In the genomic region with DNA sequence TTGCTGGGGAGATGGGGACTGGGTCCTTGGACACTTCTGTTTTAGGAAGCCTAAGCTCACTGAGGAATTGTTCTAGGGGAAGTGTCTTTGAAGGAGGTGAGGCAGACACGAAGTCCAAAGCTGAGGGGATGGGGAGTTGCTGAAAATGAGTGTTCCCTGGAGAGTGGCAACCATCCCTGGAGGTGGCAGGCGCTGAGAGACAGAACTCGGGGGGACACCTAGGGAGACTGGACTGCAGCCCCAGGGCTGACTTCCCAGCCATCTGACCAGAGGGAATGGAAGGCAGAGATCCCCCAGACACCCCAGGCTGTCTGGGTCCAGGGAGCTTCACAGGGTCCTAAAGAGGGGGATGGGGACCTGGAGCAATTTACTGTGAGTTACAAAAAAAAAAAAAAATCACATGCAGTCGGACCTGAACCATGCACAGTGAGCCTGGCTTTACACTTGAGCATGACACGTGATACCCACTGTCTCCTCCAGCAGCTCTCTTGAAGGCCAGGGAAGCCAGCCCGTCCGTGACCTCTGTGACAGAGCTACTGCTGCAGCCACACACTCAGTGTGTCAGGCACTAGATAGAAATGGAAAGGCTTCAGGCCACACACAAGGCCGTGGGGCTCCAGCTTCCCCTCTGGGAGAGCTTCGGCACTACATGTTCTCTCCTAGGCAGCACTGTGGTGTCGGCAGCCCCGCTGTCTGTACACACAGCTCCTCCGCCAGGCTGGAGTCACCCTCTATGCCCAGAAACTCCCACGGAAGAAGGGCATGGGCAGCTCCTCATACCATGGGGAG, we compare ENCODE assay signal across 22 cellular contexts.
"Had no signal": no experiment of that assay in that cellular context is flagged by ENCODE, and none has a peak within 500 bp of the region (broad histone marks: within the 10 kb centered on the region; RNA-seq: fewer than 3 reads in every experiment).

No MANE protein-coding gene starts in this region.

- H3K27ac ChIP-seq: body of pancreas, colonic mucosa, epithelial cell of prostate, left lung, ovary, sigmoid colon, tibial nerve, vagina had no signal

- H3K4me3 ChIP-seq: body of pancreas, colonic mucosa, left lung, ovary, sigmoid colon, tibial nerve, vagina had no signal

- DNase-seq: activated CD4-positive, alpha-beta T cell treated with anti-CD3 and anti-CD28 coated beads for 48 hours; activated CD4-positive, CD25-positive, alpha-beta regulatory T cell; activated CD8-positive, alpha-beta T cell treated with anti-CD3 and anti-CD28 coated beads for 36 hours; activated naive CD4-positive, alpha-beta T cell treated with anti-CD3 and anti-CD28 coated beads for 36 hours; activated T-cell treated with anti-CD3 and anti-CD28 coated beads, Interleukin-2, amount 50 U/mL, for 1 hour; body of pancreas; colonic mucosa; endodermal cell; foreskin fibroblast; hypothalamus; islet precursor cell; left lung; sigmoid colon; stimulated activated CD8-positive, alpha-beta memory T cell treated with anti-CD3 and anti-CD28 coated beads, Interleukin-4, amount 100 ng/mL, for 48 hours; stimulated activated naive CD4-positive, alpha-beta T cell treated with Interleukin-2 at 50 U/mL for 16 hours; T-helper 1 cell; T1000 had no signal

- H3K27me3 ChIP-seq: body of pancreas, colonic mucosa, ovary, tibial nerve, vagina had no signal

- H3K4me1 ChIP-seq: body of pancreas, colonic mucosa, left lung, sigmoid colon, tibial nerve, vagina had no signal

- H3K36me3 ChIP-seq: colonic mucosa, left lung, ovary, sigmoid colon, tibial nerve, vagina had no signal

- H3K9me3 ChIP-seq: body of pancreas, colonic mucosa, ovary, sigmoid colon, vagina had no signal

- ATAC-seq: activated CD8-positive, alpha-beta T cell treated with anti-CD3 and anti-CD28 coated beads for 36 hours; activated T-helper 17 cell treated with anti-CD3 and anti-CD28 coated beads, Interleukin-2, amount 50 U/mL, for 72 hours; body of pancreas; left lung had no signal
